Comparison of ENCODE assay signal across 13 cellular contexts in the genomic region with DNA sequence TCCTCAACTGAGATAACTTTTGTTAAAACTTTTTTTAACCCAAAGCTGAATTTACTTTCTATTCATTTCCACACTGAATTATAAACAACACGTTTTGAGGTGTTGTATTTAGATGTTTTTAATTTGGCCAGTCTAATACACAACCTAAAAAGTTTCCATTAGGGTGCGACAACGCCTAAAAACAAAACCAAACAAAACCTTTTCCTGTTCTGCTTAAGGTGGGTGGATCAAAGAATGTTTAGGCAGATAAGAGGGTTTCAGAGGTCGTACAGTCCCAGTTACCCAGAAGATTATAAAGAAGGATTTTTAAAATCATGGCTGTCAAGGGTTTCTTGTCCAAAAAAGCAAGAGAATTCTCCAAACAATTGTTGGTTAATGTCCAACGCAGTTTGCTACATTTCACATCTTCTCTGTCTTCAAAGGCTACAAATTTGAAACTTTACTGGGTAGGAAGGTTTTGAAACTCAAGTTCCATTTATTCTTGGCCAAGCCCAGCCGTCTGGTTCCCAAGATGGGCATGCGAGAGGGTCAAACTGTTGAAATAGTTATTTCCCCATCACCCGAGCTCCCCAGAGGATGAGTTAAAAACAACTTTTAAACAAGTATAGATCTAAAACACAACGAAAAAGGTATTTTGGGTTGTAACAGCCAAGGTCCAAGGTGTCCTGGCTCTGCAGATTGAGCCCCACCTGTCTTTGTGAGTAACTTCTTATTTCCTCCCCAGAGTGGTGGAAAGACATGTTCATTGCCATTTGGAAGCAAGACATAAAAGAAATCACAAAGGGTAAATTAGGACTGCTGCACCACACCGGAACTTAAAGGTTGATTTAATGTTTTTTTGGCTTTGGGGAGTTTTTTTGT.
DNase-seq lines count a peak whose midpoint lies in the region; ATAC-seq, FAIRE-seq and TF ChIP-seq lines count a peak whose summit lies in the region.
"Had no signal": no experiment of that assay in that cellular context is flagged by ENCODE, and none has a peak within 500 bp of the region (broad histone marks: within the 10 kb centered on the region; RNA-seq: fewer than 3 reads in every experiment).

No MANE protein-coding gene starts in this region.

- no peaks in the 10 kb centered on the region for H3K9me3 ChIP-seq in neutrophil

- TF ChIP-seq CTCF in neutrophil (IDR thresholded peaks at IDR 0.05), result no peak

- H3K36me3 ChIP-seq in neutrophil, result no peaks in the 10 kb centered on the region
- H3K36me3 ChIP-seq: brain microvascular endothelial cell had no signal

- H3K27ac Mint-ChIP-seq in T-cell, result peak overlapping the region; percentile 93 to 96
- H3K27ac Mint-ChIP-seq in effector memory CD8-positive, alpha-beta T cell, result no peak overlapping the region

- H3K4me3 ChIP-seq in neutrophil (ENCODE audit: low read depth in 1 of 2, low read length in 1 of 2), result no peak overlapping the region

- CTCF ChIA-PET in T-cell (lab: Charles Lee), result no interaction called here

- H3K27me3 Mint-ChIP-seq in activated T-cell treated with anti-CD3 and anti-CD28 coated beads, Interleukin-2, amount 50 U/mL, for 4 hours (ENCODE audit: low read depth), result no peaks in the 10 kb centered on the region
- no peaks in the 10 kb centered on the region for H3K27me3 Mint-ChIP-seq in T-cell
- peaks cover 45 to 58% of the 10 kb centered on the region in 2 donors for H3K27me3 Mint-ChIP-seq in effector memory CD8-positive, alpha-beta T cell

- POLR2A ChIA-PET in T-cell (lab: Charles Lee), result no interaction called here

- peaks cover 8 to 11% of the 10 kb centered on the region in 2 experiments for H3K4me1 ChIP-seq in neutrophil (ENCODE audit: control insufficient read depth in 1 of 2, insufficient read depth in 1 of 2, low read depth in 1 of 2, low read length in 1 of 2)

- no peak for DNase-seq in activated T-cell treated with anti-CD3 and anti-CD28 coated beads, Interleukin-2, amount 50 U/mL, for 4 hours
- DNase-seq in activated T-cell treated with anti-CD3 and anti-CD28 coated beads for 4 hours, result no peak
- DNase-seq in T-cell, result no peak
- no peak for DNase-seq in NCI-H345 (lab: John Stamatoyannopoulos, UW)
- no peak for DNase-seq in HTR-8/SVneo (ENCODE audit: insufficient read length, low spot score)
- no peak for DNase-seq in effector memory CD8-positive, alpha-beta T cell
- DNase-seq: brain microvascular endothelial cell; NCI-H1930; NK-92 treated with Interleukin-12 subunit alpha and Interleukin-12 subunit beta, amount 100 ng/mL, for 24 hours had no signal

- ATAC-seq in activated T-cell treated with anti-CD3 and anti-CD28 coated beads, Interleukin-2, amount 50 U/mL, for 4 hours, result peak in 1 of 2 donors; percentile 18
- ATAC-seq in GM21447 (IDR thresholded peaks at IDR 0.05; ENCODE audit: unreplicated experiment) (peak; percentile 70), T-cell (replicated peaks in 1 of 4) (peak; percentile 51 to 70 (median 68))
- ATAC-seq in effector memory CD8-positive, alpha-beta T cell (replicated peaks), result no peak
- ATAC-seq: left lobe of liver had no signal

- H3K4me3 Mint-ChIP-seq in activated T-cell treated with anti-CD3 and anti-CD28 coated beads, Interleukin-2, amount 50 U/mL, for 4 hours, result peak overlapping the region; percentile 55
- H3K4me3 Mint-ChIP-seq in T-cell, result peak overlapping the region; percentile 43 to 63 (median 57)
- H3K4me3 Mint-ChIP-seq in effector memory CD8-positive, alpha-beta T cell, result no peak overlapping the region

- peak overlapping the region; percentile 19 for H3K27ac ChIP-seq in neutrophil
- H3K27ac ChIP-seq: brain microvascular endothelial cell had no signal

- no peaks in the 10 kb centered on the region for H3K27me3 ChIP-seq in neutrophil
- H3K27me3 ChIP-seq: brain microvascular endothelial cell had no signal

- peaks cover 83% of the 10 kb centered on the region for H3K4me1 Mint-ChIP-seq in activated T-cell treated with anti-CD3 and anti-CD28 coated beads, Interleukin-2, amount 50 U/mL, for 4 hours (ENCODE audit: low read depth)
- H3K4me1 Mint-ChIP-seq in T-cell, result peaks cover 87 to 91% (median 87%) of the 10 kb centered on the region in 3 donors
- peaks cover 0 to 8% of the 10 kb centered on the region in 2 donors for H3K4me1 Mint-ChIP-seq in effector memory CD8-positive, alpha-beta T cell (ENCODE audit: low read depth in 2 of 2)

- FAIRE-seq in HTR-8/SVneo (lab: Jason Lieb, UNC), result no peak
- FAIRE-seq: H54 had no signal

- peaks cover 10% of the 10 kb centered on the region for H3K9me3 Mint-ChIP-seq in activated T-cell treated with anti-CD3 and anti-CD28 coated beads, Interleukin-2, amount 50 U/mL, for 4 hours
- peaks cover 0 to 4% (median 0%) of the 10 kb centered on the region in 3 donors for H3K9me3 Mint-ChIP-seq in T-cell
- no peaks in the 10 kb centered on the region for H3K9me3 Mint-ChIP-seq in effector memory CD8-positive, alpha-beta T cell

- H3K36me3 Mint-ChIP-seq in activated T-cell treated with anti-CD3 and anti-CD28 coated beads, Interleukin-2, amount 50 U/mL, for 4 hours (ENCODE audit: insufficient read depth), result peaks cover 6% of the 10 kb centered on the region
- H3K36me3 Mint-ChIP-seq in T-cell, result no peaks in the 10 kb centered on the region
- H3K36me3 Mint-ChIP-seq in effector memory CD8-positive, alpha-beta T cell (ENCODE audit: insufficient read depth), result no peaks in the 10 kb centered on the region

Comparison
In these comparisons a context has a peak if more than half of its experiments do, and no peak if none do; other contexts are left out.
1. H3K4me3 Mint-ChIP-seq: peak in activated T-cell treated with anti-CD3 and anti-CD28 coated beads, Interleukin-2, amount 50 U/mL, for 4 hours (single experiment) and T-cell (3 of 3); none in effector memory CD8-positive, alpha-beta T cell (0 of 2).
2. H3K27ac Mint-ChIP-seq: peak in T-cell (2 of 2); none in effector memory CD8-positive, alpha-beta T cell (0 of 2).